Comparison of ENCODE assay signal across 10 cellular contexts in the genomic region with DNA sequence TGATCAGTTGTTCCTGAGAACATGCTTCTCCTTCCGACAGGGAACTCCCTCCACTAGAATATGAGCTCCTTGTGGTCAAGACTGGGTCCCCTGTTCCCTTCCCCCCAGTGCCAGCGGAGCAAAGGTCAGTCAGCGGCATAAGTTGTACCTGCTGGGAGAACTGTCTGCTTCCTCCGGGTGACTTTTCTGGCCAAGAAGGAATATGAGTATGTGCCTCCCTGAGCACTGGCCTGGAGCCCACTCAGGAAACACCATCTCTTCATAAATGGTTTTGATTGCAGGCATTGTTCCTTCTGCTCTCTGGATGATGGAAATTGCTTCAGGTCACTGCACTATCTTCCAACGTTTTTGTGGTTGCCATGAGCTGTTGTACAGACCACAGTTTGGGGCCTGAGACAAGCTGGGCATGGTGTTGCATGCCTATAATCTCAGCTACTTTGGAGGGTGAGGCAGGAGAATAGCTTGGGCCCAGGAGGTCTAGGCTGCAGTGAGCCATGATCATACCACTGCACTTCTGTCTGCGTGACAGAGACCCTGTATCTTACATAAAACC. TPM values are rescaled to one million over a fixed set of nuclear protein-coding genes. Genes with fewer than 3 reads are reported as not detected.
DNase-seq lines count a peak whose midpoint lies in the region; ATAC-seq and TF ChIP-seq lines count a peak whose summit lies in the region.
"Had no signal": no experiment of that assay in that cellular context is flagged by ENCODE, and none has a peak within 500 bp of the region (broad histone marks: within the 10 kb centered on the region; RNA-seq: fewer than 3 reads in every experiment).

No MANE protein-coding gene starts in this region.

- peaks cover 10% of the 10 kb centered on the region for H3K36me3 ChIP-seq in CD8-positive, alpha-beta memory T cell (ENCODE audit: insufficient read depth, low read length)
- no peaks in the 10 kb centered on the region for H3K36me3 ChIP-seq in neural cell (ENCODE audit: insufficient read depth, low read length)

- H3K4me2 ChIP-seq in neural cell (ENCODE audit: low read length), result no peak overlapping the region

- peaks cover 28% of the 10 kb centered on the region for H3K79me2 ChIP-seq in neural cell (replicated peaks; ENCODE audit: insufficient read depth, low read length)

- no peaks in the 10 kb centered on the region for H3K9me3 Mint-ChIP-seq in CD8-positive, alpha-beta memory T cell
- H3K9me3 Mint-ChIP-seq in central memory CD8-positive, alpha-beta T cell, result no peaks in the 10 kb centered on the region

- no peaks in the 10 kb centered on the region for H4K20me1 ChIP-seq in neural cell (ENCODE audit: insufficient read depth)

- peaks cover 0 to 8% of the 10 kb centered on the region in 2 donors for H3K27me3 Mint-ChIP-seq in CD8-positive, alpha-beta memory T cell
- H3K27me3 Mint-ChIP-seq in central memory CD8-positive, alpha-beta T cell, result no peaks in the 10 kb centered on the region

- TF ChIP-seq CTCF in neural cell (IDR thresholded peaks at IDR 0.05; ENCODE audit: poor library complexity, severe bottlenecking), result no peak

- peaks cover 36 to 71% (median 39%) of the 10 kb centered on the region in 3 donors for H3K4me1 Mint-ChIP-seq in CD8-positive, alpha-beta memory T cell
- H3K4me1 Mint-ChIP-seq in central memory CD8-positive, alpha-beta T cell, result peaks cover 32% of the 10 kb centered on the region

- H3K4me3 ChIP-seq in CD8-positive, alpha-beta memory T cell (ENCODE audit: low read length), result no peak overlapping the region
- no peak overlapping the region for H3K4me3 ChIP-seq in neural cell (ENCODE audit: low read length)

- H3K9me2 ChIP-seq in neural cell (ENCODE audit: insufficient read depth, low read length), result no peaks in the 10 kb centered on the region

- peaks cover 0 to 40% (median 0%) of the 10 kb centered on the region in 3 donors for H3K36me3 Mint-ChIP-seq in CD8-positive, alpha-beta memory T cell
- peaks cover 49% of the 10 kb centered on the region for H3K36me3 Mint-ChIP-seq in central memory CD8-positive, alpha-beta T cell (ENCODE audit: insufficient read depth)

- peak overlapping the region; percentile 54 to 98 (median 78) for H3K27ac Mint-ChIP-seq in CD8-positive, alpha-beta memory T cell
- H3K27ac Mint-ChIP-seq in central memory CD8-positive, alpha-beta T cell (ENCODE audit: low read depth), result peak overlapping the region; percentile 63

- DNase-seq in CD8-positive, alpha-beta memory T cell, result no peak
- DNase-seq in NCI-H2227 treated with DMSO at 0.1 percent for 48 hours (lab: John Stamatoyannopoulos, UW) (peak; percentile 45), H4 (ENCODE audit: low spot score) (no peak), NCI-H2171 (lab: John Stamatoyannopoulos, UW) (no peak), GOT3 (lab: John Stamatoyannopoulos, UW) (no peak)
- no peak for DNase-seq in central memory CD8-positive, alpha-beta T cell (ENCODE audit: low spot score in 2 of 2)
- DNase-seq: activated CD4-positive, alpha-beta T cell treated with anti-CD3 and anti-CD28 coated beads, Interleukin-2, amount 50 U/mL, for 4 hours had no signal

- H3K27ac ChIP-seq in CD8-positive, alpha-beta memory T cell (ENCODE audit: low read depth, low read length), result no peak overlapping the region
- no peak overlapping the region for H3K27ac ChIP-seq in neural cell (ENCODE audit: low read length)

- no peak for TF ChIP-seq EP300 in neural cell (conservative IDR thresholded peaks at IDR 0.05; ENCODE audit: poor library complexity, severe bottlenecking)

- H3K27me3 ChIP-seq in CD8-positive, alpha-beta memory T cell (ENCODE audit: insufficient read depth, low read length, poor library complexity, severe bottlenecking), result no peaks in the 10 kb centered on the region
- H3K27me3 ChIP-seq in neural cell (ENCODE audit: insufficient read depth, low read depth, low read length), result no peaks in the 10 kb centered on the region

- CTCF ChIA-PET in CD8-positive, alpha-beta memory T cell (lab: Charles Lee), result interaction anchor here (1.3 kb wide), 1 partner anchor 96 kb away, joined by 3 read pairs; no protein-coding TSS in a partner anchor

- peaks cover 45% of the 10 kb centered on the region for H3K4me1 ChIP-seq in CD8-positive, alpha-beta memory T cell (ENCODE audit: insufficient read depth, low read length)

- H3K9me3 ChIP-seq in CD8-positive, alpha-beta memory T cell (ENCODE audit: low read length), result no peaks in the 10 kb centered on the region
- no peaks in the 10 kb centered on the region for H3K9me3 ChIP-seq in neural cell (ENCODE audit: low read length)

- no peak overlapping the region for H2AFZ ChIP-seq in neural cell (ENCODE audit: low read depth, low read length)

- H3F3A ChIP-seq in neural cell (ENCODE audit: insufficient read depth, low read length, poor library complexity, severe bottlenecking), result no peaks in the 10 kb centered on the region

- ATAC-seq in central memory CD8-positive, alpha-beta T cell (replicated peaks; ENCODE audit: extremely low read depth, poor library complexity, severe bottlenecking), result no peak
- no peak for ATAC-seq in GM21367 (IDR thresholded peaks at IDR 0.05; ENCODE audit: unreplicated experiment)

- POLR2A ChIA-PET in CD8-positive, alpha-beta memory T cell (lab: Charles Lee), result no interaction called here

- no peak overlapping the region for H3K9ac ChIP-seq in neural cell (ENCODE audit: low read length)

- peak overlapping the region; percentile 28 to 88 (median 58) for H3K4me3 Mint-ChIP-seq in CD8-positive, alpha-beta memory T cell
- peak overlapping the region; percentile 56 for H3K4me3 Mint-ChIP-seq in central memory CD8-positive, alpha-beta T cell

- no peak for TF ChIP-seq RAD21 in neural cell (conservative IDR thresholded peaks at IDR 0.05)

TF ChIP-seq in neural cell, 6 proteins besides CTCF, POLR2A, EP300 and RAD21:
- peak; percentile 11 for TF ChIP-seq POLR2AphosphoS5 (IDR thresholded peaks at IDR 0.05)
- TF ChIP-seq REST (IDR thresholded peaks at IDR 0.05; ENCODE audit: borderline replicate concordance), result no peak

RNA-seq across cellular contexts. Expression of gene P4HB, which starts 2.9 kb away (rescaled TPM):
- total RNA-seq in CD8-positive, alpha-beta memory T cell, result 100 to 1,000 TPM; 463 to 482 TPM
- polyA plus RNA-seq in CD8-positive, alpha-beta memory T cell, result 342 TPM
- 82.8 and 99.2 TPM in 2 replicates for polyA plus RNA-seq in neural cell
- polyA minus RNA-seq in neural cell, result 82.8 and 86.2 TPM in 2 replicates
- total RNA-seq in H4 (2014; rRNA removed; shearing (Covaris generic)), result 921 and 1,439 TPM in 2 replicates

RNA-seq across cellular contexts. Expression of gene ARHGDIA, which starts 7.9 kb away (rescaled TPM):
- 100 to 1,000 TPM; 662 to 677 TPM for total RNA-seq in CD8-positive, alpha-beta memory T cell
- polyA plus RNA-seq in CD8-positive, alpha-beta memory T cell, result 237 TPM
- polyA plus RNA-seq in neural cell, result 16.1 and 26.9 TPM in 2 replicates
- 27.8 and 42.6 TPM in 2 replicates for polyA minus RNA-seq in neural cell
- total RNA-seq in H4 (2014; rRNA removed; shearing (Covaris generic)), result 78.2 and 78.9 TPM in 2 replicates

RNA-seq across cellular contexts. Expression of gene ALYREF, which starts 28.2 kb away (rescaled TPM):
- 100 to 1,000 TPM; 326 to 337 TPM for total RNA-seq in CD8-positive, alpha-beta memory T cell
- polyA plus RNA-seq in CD8-positive, alpha-beta memory T cell, result 60.4 TPM
- 73.3 and 81.4 TPM in 2 replicates for polyA plus RNA-seq in neural cell
- 69.3 and 80.3 TPM in 2 replicates for polyA minus RNA-seq in neural cell
- 149 and 166 TPM in 2 replicates for total RNA-seq in H4 (2014; rRNA removed; shearing (Covaris generic))

RNA-seq across cellular contexts. Expression of gene ANAPC11, which starts 28.3 kb away (rescaled TPM):
- 100 to 1,000 TPM; 146 to 149 TPM for total RNA-seq in CD8-positive, alpha-beta memory T cell
- 287 TPM for polyA plus RNA-seq in CD8-positive, alpha-beta memory T cell
- 371 and 389 TPM in 2 replicates for polyA plus RNA-seq in neural cell
- 66.0 and 75.2 TPM in 2 replicates for polyA minus RNA-seq in neural cell
- total RNA-seq in H4 (2014; rRNA removed; shearing (Covaris generic)), result 189 and 222 TPM in 2 replicates

RNA-seq across cellular contexts. Expression of gene PPP1R27, which starts 28.3 kb away (rescaled TPM):
- not detected for total RNA-seq in CD8-positive, alpha-beta memory T cell
- not detected for polyA plus RNA-seq in CD8-positive, alpha-beta memory T cell
- not detected in 2 replicates for polyA plus RNA-seq in neural cell
- polyA minus RNA-seq in neural cell, result not detected in 2 replicates
- total RNA-seq in H4 (2014; rRNA removed; shearing (Covaris generic)), result not detected in 2 replicates
- total RNA-seq: dermis microvascular lymphatic vessel endothelial cell had no signal
